21 cellular contexts compared by ENCODE assay signal in the genomic region with DNA sequence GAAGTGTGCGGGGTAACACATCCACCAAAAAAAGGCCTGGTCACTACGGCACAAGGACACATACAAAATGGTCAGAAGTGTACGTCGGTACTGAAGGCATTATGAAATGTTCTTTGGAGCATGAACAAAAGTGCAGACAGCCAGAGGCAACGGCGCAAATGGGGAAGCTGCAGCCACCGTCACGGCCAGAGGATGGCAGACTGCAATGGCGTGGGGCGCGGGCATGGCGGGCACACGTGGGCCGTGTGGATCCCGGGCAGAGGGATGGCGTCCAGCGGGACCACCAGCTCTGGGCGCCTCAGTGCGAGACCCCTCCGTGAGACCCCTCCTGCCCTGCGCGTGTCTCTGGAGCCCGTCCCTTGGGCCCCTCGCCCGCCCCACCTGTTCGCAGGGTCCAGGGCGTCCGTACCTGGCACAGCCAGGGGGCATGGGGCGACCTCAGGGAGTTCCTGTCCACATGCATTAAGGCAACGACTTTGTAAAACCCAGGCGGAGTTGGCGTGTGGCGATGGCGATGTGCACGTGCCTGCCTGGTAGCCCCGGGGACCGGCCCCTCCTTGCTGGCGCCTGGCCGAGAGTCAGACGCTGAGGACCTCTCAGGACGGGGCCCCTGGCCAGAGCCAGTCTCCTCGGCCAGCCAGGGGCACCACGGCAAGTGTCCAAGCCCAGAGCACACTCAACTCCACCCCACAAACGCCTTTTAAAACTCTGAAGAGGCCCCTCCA. TPM values are rescaled to one million over a fixed set of nuclear protein-coding genes. Genes with fewer than 3 reads are reported as not detected.
"Had no signal": no experiment of that assay in that cellular context is flagged by ENCODE, and none has a peak within 500 bp of the region (broad histone marks: within the 10 kb centered on the region; RNA-seq: fewer than 3 reads in every experiment).

No MANE protein-coding gene starts in this region.

- ATAC-seq: activated CD4-positive, alpha-beta T cell treated with anti-CD3 and anti-CD28 coated beads for 36 hours; activated naive CD4-positive, alpha-beta T cell treated with anti-CD3 and anti-CD28 coated beads, Interleukin-2, amount 50 U/mL, for 72 hours; activated T-cell treated with anti-CD3 and anti-CD28 coated beads, Interleukin-2, amount 50 U/mL, for 72 hours; esophagus mucosa; heart right ventricle; naive thymus-derived CD4-positive, alpha-beta T cell; right cardiac atrium had no signal

- H3K9me3 Mint-ChIP-seq: activated naive CD4-positive, alpha-beta T cell treated with anti-CD3 and anti-CD28 coated beads, Interleukin-2, amount 50 U/mL, for 72 hours; activated T-cell treated with anti-CD3 and anti-CD28 coated beads, Interleukin-2, amount 50 U/mL, for 72 hours; memory B cell; naive thymus-derived CD4-positive, alpha-beta T cell had no signal

- H3K4me1 Mint-ChIP-seq: activated CD4-positive, alpha-beta T cell treated with anti-CD3 and anti-CD28 coated beads for 36 hours had no signal

- DNase-seq: activated CD4-positive, alpha-beta T cell treated with anti-CD3 and anti-CD28 coated beads for 36 hours; activated CD4-positive, CD25-positive, alpha-beta regulatory T cell; activated naive CD4-positive, alpha-beta T cell; activated T-cell treated with anti-CD3 and anti-CD28 coated beads for 4 hours; activated T-cell treated with anti-CD3 and anti-CD28 coated beads, Interleukin-2, amount 50 U/mL, for 72 hours; central memory CD4-positive, alpha-beta T cell; foreskin fibroblast; heart right ventricle; midbrain; naive thymus-derived CD4-positive, alpha-beta T cell; occipital lobe; stimulated activated CD4-positive, alpha-beta T cell treated with anti-CD3 and anti-CD28 coated beads, Interleukin-2, amount 100 ng/mL, for 48 hours; stimulated activated naive CD4-positive, alpha-beta T cell treated with Interleukin-2 at 50 U/mL for 16 hours had no signal

- H3K27ac Mint-ChIP-seq: activated CD4-positive, alpha-beta T cell treated with anti-CD3 and anti-CD28 coated beads for 36 hours; activated naive CD4-positive, alpha-beta T cell treated with anti-CD3 and anti-CD28 coated beads, Interleukin-2, amount 50 U/mL, for 72 hours; activated T-cell treated with anti-CD3 and anti-CD28 coated beads, Interleukin-2, amount 50 U/mL, for 72 hours; memory B cell; naive thymus-derived CD4-positive, alpha-beta T cell had no signal

- H3K36me3 Mint-ChIP-seq: activated naive CD4-positive, alpha-beta T cell treated with anti-CD3 and anti-CD28 coated beads, Interleukin-2, amount 50 U/mL, for 72 hours; memory B cell; naive thymus-derived CD4-positive, alpha-beta T cell had no signal

- H3K4me3 Mint-ChIP-seq: activated CD4-positive, alpha-beta T cell treated with anti-CD3 and anti-CD28 coated beads for 36 hours; activated T-cell treated with anti-CD3 and anti-CD28 coated beads, Interleukin-2, amount 50 U/mL, for 72 hours; memory B cell; naive thymus-derived CD4-positive, alpha-beta T cell had no signal

- H3K27me3 Mint-ChIP-seq: activated CD4-positive, alpha-beta T cell treated with anti-CD3 and anti-CD28 coated beads for 36 hours had no signal

RNA-seq across cellular contexts. Expression of a gene that starts 39.5 kb away (rescaled TPM):
- total RNA-seq: activated CD4-positive, alpha-beta T cell treated with anti-CD3 and anti-CD28 coated beads for 36 hours; activated naive CD4-positive, alpha-beta T cell treated with anti-CD3 and anti-CD28 coated beads, Interleukin-2, amount 50 U/mL, for 72 hours; activated T-cell treated with anti-CD3 and anti-CD28 coated beads, Interleukin-2, amount 50 U/mL, for 72 hours; breast epithelium; esophagus mucosa; kidney epithelial cell; naive thymus-derived CD4-positive, alpha-beta T cell; pulmonary artery endothelial cell; ureter had no signal
